8 cellular contexts compared by ENCODE assay signal in genomic region chr6:87589693-87590416, GRCh38. TPM values are rescaled to one million over a fixed set of nuclear protein-coding genes. Genes with fewer than 3 reads are reported as not detected.
DNase-seq lines count a peak whose midpoint lies in the region; ATAC-seq and TF ChIP-seq lines count a peak whose summit lies in the region.

Gene ORC3, plus strand, starts transcription at chr6:87590135. Its CDS starts 34 bp downstream, at chr6:87590169.
Gene RARS2, minus strand, starts transcription at chr6:87589987. Its CDS starts 30 bp downstream, at chr6:87589957.

- peak; percentile 99 for ATAC-seq in GM23338
- peak; percentile 98 to 99 for ATAC-seq in naive thymus-derived CD8-positive, alpha-beta T cell

- no peaks in the 10 kb centered on the region for H3K27me3 ChIP-seq in DOHH2 (ENCODE audit: control insufficient read depth, low read length)
- H3K27me3 ChIP-seq in GM23338 (ENCODE audit: insufficient read depth) = no peaks in the 10 kb centered on the region

- TF ChIP-seq CTCF in DOHH2 (IDR thresholded peaks at IDR 0.05; ENCODE audit: low read depth, low read length, poor library complexity, severe bottlenecking) (no peak), GM23338 (conservative IDR thresholded peaks at IDR 0.05; ENCODE audit: low read depth in 2 of 2) (no peak)

- peak within 1 kb of the TSS; percentile 70 for H3K4me2 ChIP-seq in DOHH2 (ENCODE audit: low read length)
- peak within 1 kb of the TSS; percentile 91 for H3K4me2 ChIP-seq in GM23338

- H3K27ac ChIP-seq in DOHH2 (ENCODE audit: low read depth, low read length) (peak within 1 kb of the TSS; percentile 39), GM23338 (ENCODE audit: low read depth) (peak within 1 kb of the TSS; percentile 90)

- H3K79me2 ChIP-seq in DOHH2 (ENCODE audit: control insufficient read depth, low read length) (peaks cover 93% of the 10 kb centered on the region), GM23338 (replicated peaks; ENCODE audit: insufficient read depth) (peaks cover 95% of the 10 kb centered on the region)

- H2AFZ ChIP-seq in GM23338 = peak within 1 kb of the TSS; percentile 70

- peaks cover 34% of the 10 kb centered on the region for H3K4me1 ChIP-seq in DOHH2 (ENCODE audit: control insufficient read depth, low read length)
- H3K4me1 ChIP-seq in GM23338 (ENCODE audit: insufficient read depth) = peaks cover 11% of the 10 kb centered on the region; the same call in 1 of the 2 replicates

- H3K27ac Mint-ChIP-seq in GM23338 = peak within 1 kb of the TSS; percentile 98
- H3K27ac Mint-ChIP-seq in naive thymus-derived CD8-positive, alpha-beta T cell = peak within 1 kb of the TSS; percentile 89 to 100 (median 96)

- peaks cover 33% of the 10 kb centered on the region for H3K36me3 Mint-ChIP-seq in GM23338 (ENCODE audit: low read depth)
- H3K36me3 Mint-ChIP-seq in naive thymus-derived CD8-positive, alpha-beta T cell = peaks cover 0 to 16% (median 5%) of the 10 kb centered on the region in 3 donors

- no peaks in the 10 kb centered on the region; the same call in 2 of the 3 replicates for H3K9me3 Mint-ChIP-seq in GM23338
- no peaks in the 10 kb centered on the region for H3K9me3 Mint-ChIP-seq in naive thymus-derived CD8-positive, alpha-beta T cell

- H3F3A ChIP-seq in DOHH2 (ENCODE audit: control insufficient read depth, insufficient read depth) = no peaks in the 10 kb centered on the region
- H3F3A ChIP-seq in GM23338 (replicated peaks; ENCODE audit: low read depth) = no peaks in the 10 kb centered on the region

- peak within 1 kb of the TSS; percentile 95 for H3K4me3 ChIP-seq in DOHH2 (ENCODE audit: low read length)
- H3K4me3 ChIP-seq in GM23338 = peak within 1 kb of the TSS; percentile 83

- no peaks in the 10 kb centered on the region for H3K9me2 ChIP-seq in DOHH2 (replicated peaks; ENCODE audit: control insufficient read depth, low read length)
- no peaks in the 10 kb centered on the region for H3K9me2 ChIP-seq in GM23338 (ENCODE audit: insufficient read depth)

- H3K4me1 Mint-ChIP-seq in GM23338 = peaks cover 17% of the 10 kb centered on the region
- H3K4me1 Mint-ChIP-seq in naive thymus-derived CD8-positive, alpha-beta T cell = peaks cover 26 to 80% (median 72%) of the 10 kb centered on the region in 4 donors

- POLR2A ChIA-PET in naive thymus-derived CD8-positive, alpha-beta T cell (lab: Charles Lee) = interaction anchor here (0.6 to 3.0 kb wide), 15 partner anchors 12 to 1997 kb away, joined by 3 to 23 read pairs (median 3); partner anchors contain the start of genes AKIRIN2, CFAP206 and SLC35A1

- H3K9me3 ChIP-seq in DOHH2 (ENCODE audit: control insufficient read depth, insufficient read depth, low read length) = no peaks in the 10 kb centered on the region; the same call in 1 of the 2 replicates

- H3K36me3 ChIP-seq in DOHH2 (ENCODE audit: control insufficient read depth, low read length) (peaks cover 67% of the 10 kb centered on the region), GM23338 (ENCODE audit: insufficient read depth) (peaks cover 9% of the 10 kb centered on the region; the same call in 1 of the 2 replicates)

- H4K20me1 ChIP-seq in DOHH2 (ENCODE audit: control insufficient read depth, insufficient read depth, low read depth, low read length) (0 out of 2 replicates have a peak, but pooled peaks cover 5% of the 10 kb centered on the region), GM23338 (replicated peaks; ENCODE audit: insufficient read depth) (peaks cover 28% of the 10 kb centered on the region; the same call in 1 of the 2 replicates)

- peak; percentile 98 for DNase-seq in GM23338 (ENCODE audit: low spot score)
- DNase-seq in LHCN-M2 (ENCODE audit: low read depth) = peak; percentile 89
- peak; percentile 94 for DNase-seq in RPMI8226
- DNase-seq in activated T-helper 1 cell treated with anti-CD3 and anti-CD28 coated beads, Interleukin-2, amount 50 U/mL, for 16 hours (ENCODE audit: low read depth in 1 of 2, low spot score in 1 of 2) = peak; percentile 87 to 91
- DNase-seq in fibroblast of gingiva (ENCODE audit: low read depth) = peak; percentile 94
- DNase-seq in naive thymus-derived CD8-positive, alpha-beta T cell = peak; percentile 88 to 96 (median 91)
- peak; percentile 86 to 92 (median 90) for DNase-seq in stimulated activated naive CD4-positive, alpha-beta T cell (lab: John Stamatoyannopoulos, UW)

- H3K4me3 Mint-ChIP-seq in GM23338 = peak within 1 kb of the TSS; percentile 98
- peak within 1 kb of the TSS; percentile 90 to 99 (median 94) for H3K4me3 Mint-ChIP-seq in naive thymus-derived CD8-positive, alpha-beta T cell

- peaks cover 11% of the 10 kb centered on the region for H3K27me3 Mint-ChIP-seq in GM23338 (ENCODE audit: insufficient read depth, low read depth, poor library complexity)
- H3K27me3 Mint-ChIP-seq in naive thymus-derived CD8-positive, alpha-beta T cell = no peaks in the 10 kb centered on the region

TF ChIP-seq in GM23338, 12 proteins besides CTCF, POLR2A, EP300 and RAD21:
- no peak for TF ChIP-seq STAT1 (IDR thresholded peaks at IDR 0.05; ENCODE audit: unreplicated experiment)
- peak; percentile 99 for TF ChIP-seq POLR2AphosphoS5 (IDR thresholded peaks at IDR 0.05; ENCODE audit: low read depth)
- peak; percentile 54 for TF ChIP-seq CREB1 (CRISPR knock-in tag; IDR thresholded peaks at IDR 0.05; ENCODE audit: low read depth)
- peak; percentile 85 for TF ChIP-seq ETS1 (IDR thresholded peaks at IDR 0.05)
- TF ChIP-seq JUNB (IDR thresholded peaks at IDR 0.05; ENCODE audit: unreplicated experiment) = no peak

RNA-seq across cellular contexts. Expression of gene ORC3, which starts in this region (rescaled TPM):
- 53.1 and 64.9 TPM in 2 replicates for total RNA-seq in GM23338 (2014; rRNA removed; shearing (Covaris generic))
- 78.4 and 80.7 TPM in 2 replicates for polyA plus RNA-seq in GM23338 (2016; fragmentation: Nextera tagmentation; extraction: Ambion mirVana)
- 37.6 and 40.1 TPM in 2 replicates for total RNA-seq in LHCN-M2 (2014; rRNA removed)
- 11.7 TPM for polyA plus RNA-seq in LHCN-M2 (2012)
- 10 to 100 TPM; 30.9 to 31.4 TPM for total RNA-seq in naive thymus-derived CD8-positive, alpha-beta T cell
- 10 to 100 TPM; 33.8 to 37.7 (median 36.7) TPM for polyA plus RNA-seq in naive thymus-derived CD8-positive, alpha-beta T cell

RNA-seq across cellular contexts. Expression of gene RARS2, which starts in this region (rescaled TPM):
- 29.6 and 31.8 TPM in 2 replicates for total RNA-seq in GM23338 (2014; rRNA removed; shearing (Covaris generic))
- polyA plus RNA-seq in GM23338 (2016; fragmentation: Nextera tagmentation; extraction: Ambion mirVana) = 33.9 and 38.5 TPM in 2 replicates
- 32.5 and 36.4 TPM in 2 replicates for total RNA-seq in LHCN-M2 (2014; rRNA removed)
- polyA plus RNA-seq in LHCN-M2 (2012) = 32.0 TPM
- 10 to 100 TPM; 37.8 to 40.6 TPM for total RNA-seq in naive thymus-derived CD8-positive, alpha-beta T cell
- polyA plus RNA-seq in naive thymus-derived CD8-positive, alpha-beta T cell = 10 to 100 TPM; 17.3 to 29.1 (median 27.1) TPM

Comparison
In these comparisons a context has a peak if more than half of its experiments do, and no peak if none do; other contexts are left out.
1. Peak in every context shown above with its lines: DNase-seq, ATAC-seq, H3K4me3 ChIP-seq and H3K27ac ChIP-seq.